In the genomic region with DNA sequence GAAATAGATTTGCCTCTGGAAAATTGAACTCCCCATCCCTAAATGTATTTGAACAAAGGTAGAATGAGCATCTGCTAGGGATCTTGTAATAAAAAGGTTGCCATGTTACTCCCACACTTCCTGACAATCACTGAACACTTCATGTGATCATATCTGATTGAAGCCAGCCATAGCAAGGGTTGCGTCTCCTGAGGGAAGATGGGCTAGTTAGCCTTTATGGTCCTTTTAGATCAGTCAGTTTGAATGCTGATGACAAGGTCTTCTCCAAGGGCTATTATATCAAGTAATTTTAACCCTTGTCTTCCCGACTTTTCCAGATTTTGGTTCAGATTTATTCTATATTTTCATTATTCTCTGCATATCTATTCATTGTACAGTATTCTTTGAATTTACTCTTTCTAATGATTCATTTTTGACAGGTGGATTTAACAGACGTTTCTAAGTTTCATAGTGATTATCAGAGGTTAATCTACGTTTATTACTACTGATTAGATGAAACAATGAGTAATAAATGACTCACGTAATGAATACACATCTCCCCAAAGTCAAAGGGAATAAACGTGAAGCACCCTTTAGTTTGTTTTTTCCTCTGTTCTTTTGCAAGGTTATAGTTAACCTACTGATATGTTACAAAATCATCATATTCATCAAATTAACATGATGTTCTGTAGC, we compare ENCODE assay signal across 18 cellular contexts. TPM values are rescaled to one million over a fixed set of nuclear protein-coding genes. Genes with fewer than 3 reads are reported as not detected.
DNase-seq lines count a peak whose midpoint lies in the region; ATAC-seq, FAIRE-seq and TF ChIP-seq lines count a peak whose summit lies in the region.
"Had no signal": no experiment of that assay in that cellular context is flagged by ENCODE, and none has a peak within 500 bp of the region (broad histone marks: within the 10 kb centered on the region; RNA-seq: fewer than 3 reads in every experiment).

No MANE protein-coding gene starts in this region.

- H3K4me3 Mint-ChIP-seq in effector memory CD8-positive, alpha-beta T cell = no peak overlapping the region
- H3K4me3 Mint-ChIP-seq: activated naive CD4-positive, alpha-beta T cell treated with anti-CD3 and anti-CD28 coated beads, Interleukin-2, amount 10 ng/mL, durations not matched to agents 7 days and 5 days; mesothelial cell of epicardium had no signal

- H3K27me3 Mint-ChIP-seq in effector memory CD8-positive, alpha-beta T cell = no peaks in the 10 kb centered on the region
- H3K27me3 Mint-ChIP-seq: activated naive CD4-positive, alpha-beta T cell treated with anti-CD3 and anti-CD28 coated beads, Interleukin-2, amount 10 ng/mL, durations not matched to agents 7 days and 5 days had no signal

- peak; percentile 0 for DNase-seq in NCI-H345 (lab: John Stamatoyannopoulos, UW)
- no peak for DNase-seq in NCI-H345 treated with DMSO at 0.1 percent for 48 hours (lab: John Stamatoyannopoulos, UW; ENCODE audit: unreplicated experiment)
- DNase-seq in effector memory CD8-positive, alpha-beta T cell = no peak
- DNase-seq in H54 (ENCODE audit: insufficient read length, low spot score) = no peak
- DNase-seq in activated gamma-delta T cell (lab: John Stamatoyannopoulos, UW) = no peak
- no peak for DNase-seq in ureter (ENCODE audit: low spot score)
- DNase-seq: activated CD4-positive, alpha-beta T cell treated with anti-CD3 and anti-CD28 coated beads, Interleukin-2, amount 50 U/mL, for 48 hours; activated naive CD4-positive, alpha-beta T cell treated with anti-CD3 and anti-CD28 coated beads, Interleukin-2, amount 10 ng/mL, durations not matched to agents 7 days and 5 days; GM23248; NCI-H1930; occipital lobe; substantia nigra; T-helper 9 cell had no signal

- H3K9me3 Mint-ChIP-seq in effector memory CD8-positive, alpha-beta T cell = no peaks in the 10 kb centered on the region
- H3K9me3 Mint-ChIP-seq: activated naive CD4-positive, alpha-beta T cell treated with anti-CD3 and anti-CD28 coated beads, Interleukin-2, amount 10 ng/mL, durations not matched to agents 7 days and 5 days; mesothelial cell of epicardium had no signal

- H3K27ac Mint-ChIP-seq in effector memory CD8-positive, alpha-beta T cell = peak overlapping the region; percentile 66 to 71
- H3K27ac Mint-ChIP-seq: activated naive CD4-positive, alpha-beta T cell treated with anti-CD3 and anti-CD28 coated beads, Interleukin-2, amount 10 ng/mL, durations not matched to agents 7 days and 5 days; mesothelial cell of epicardium had no signal

- TF ChIP-seq POLR2A in H54 (IDR thresholded peaks at IDR 0.05; ENCODE audit: low read depth, low read length) = no peak

- FAIRE-seq in H54 (lab: Jason Lieb, UNC) = no peak
- FAIRE-seq: A549 had no signal

- ATAC-seq in GM18502 (IDR thresholded peaks at IDR 0.05; ENCODE audit: poor library complexity, unreplicated experiment) = peak; percentile 36
- ATAC-seq in HG03442 (IDR thresholded peaks at IDR 0.05; ENCODE audit: unreplicated experiment) = peak; percentile 27
- ATAC-seq in effector memory CD8-positive, alpha-beta T cell (replicated peaks) = no peak
- ATAC-seq: A549, Right ventricle myocardium inferior had no signal

- peaks cover 78% of the 10 kb centered on the region for H3K36me3 Mint-ChIP-seq in effector memory CD8-positive, alpha-beta T cell (ENCODE audit: insufficient read depth)

- peaks cover 23 to 40% of the 10 kb centered on the region in 2 donors for H3K4me1 Mint-ChIP-seq in effector memory CD8-positive, alpha-beta T cell (ENCODE audit: low read depth in 2 of 2)
- H3K4me1 Mint-ChIP-seq: mesothelial cell of epicardium had no signal

RNA-seq across cellular contexts. Expression of a gene that starts 28.1 kb away (rescaled TPM):
- 15.2 TPM for total RNA-seq in ureter
